Comparison of ENCODE assay signal across 18 cellular contexts in genomic region chr7:135493362-135493761, GRCh38.
"Had no signal": no experiment of that assay in that cellular context is flagged by ENCODE, and none has a peak within 500 bp of the region (broad histone marks: within the 10 kb centered on the region; RNA-seq: fewer than 3 reads in every experiment).

No MANE protein-coding gene starts in this region.

- H3K4me1 ChIP-seq: neural progenitor cell, uterus had no signal

- H3K9me3 ChIP-seq: esophagus muscularis mucosa, gastrocnemius medialis, heart left ventricle, ovary, sigmoid colon, thyroid gland, uterus had no signal

- H3K4me3 ChIP-seq: esophagus muscularis mucosa, gastrocnemius medialis, heart left ventricle, neural progenitor cell, ovary, sigmoid colon, thyroid gland, uterus had no signal

- H3K36me3 ChIP-seq: esophagus muscularis mucosa, gastrocnemius medialis, neural progenitor cell, ovary, sigmoid colon, thyroid gland, uterus had no signal

- ATAC-seq: gastrocnemius medialis; heart left ventricle; stimulated activated memory B cell treated with anti-CD40 and anti-IgM and Interleukin-4, amounts not matched to agents 10 μg/mL and 1 μg/mL and 100 μg/mL, for 72 hours had no signal

- H3K27ac ChIP-seq: esophagus muscularis mucosa, gastrocnemius medialis, heart left ventricle, neural progenitor cell, ovary, sigmoid colon, thyroid gland, uterus, VCaP had no signal

- H3K27me3 ChIP-seq: esophagus muscularis mucosa, gastrocnemius medialis, heart left ventricle, neural progenitor cell, ovary, sigmoid colon, thyroid gland, uterus had no signal

- DNase-seq: activated CD4-positive, alpha-beta T cell treated with anti-CD3 and anti-CD28 coated beads, Interleukin-2, amount 50 U/mL, for 48 hours; activated effector memory CD4-positive, alpha-beta T cell treated with Interleukin-2 at 50 U/mL for 16 hours; activated naive CD4-positive, alpha-beta T cell treated with anti-CD3 and anti-CD28 coated beads, Interleukin-2, amount 50 U/mL, for 16 hours; activated T-cell treated with anti-CD3 and anti-CD28 coated beads, Interleukin-2, amount 50 U/mL, for 24 hours; gastrocnemius medialis; heart left ventricle; immature natural killer cell; mammary epithelial cell; naive B cell; ovary; sigmoid colon; stimulated activated CD4-positive, alpha-beta T cell treated with anti-CD3 and anti-CD28 coated beads, Interleukin-2, amount 100 ng/mL, for 24 hours; thyroid gland; uterus had no signal
